9 cellular contexts compared by ENCODE assay signal in genomic region chr16:72848759-72849664, GRCh38.
DNase-seq lines count a peak whose midpoint lies in the region; ATAC-seq and TF ChIP-seq lines count a peak whose summit lies in the region.
"Had no signal": no experiment of that assay in that cellular context is flagged by ENCODE, and none has a peak within 500 bp of the region (broad histone marks: within the 10 kb centered on the region; RNA-seq: fewer than 3 reads in every experiment).

No MANE protein-coding gene starts in this region.

- H3K4me1 Mint-ChIP-seq in Calu3 (ENCODE audit: low read depth, unreplicated experiment): peaks cover 37% of the 10 kb centered on the region

- CTCF ChIA-PET in Calu3 (lab: Charles Lee): interaction anchor here (0.6 to 1.5 kb wide), 9 partner anchors 16 to 699 kb away, joined by 3 to 16 read pairs (median 4); no protein-coding TSS in a partner anchor

- H3K4me3 Mint-ChIP-seq in Calu3 (ENCODE audit: low read depth, unreplicated experiment): peak overlapping the region; percentile 62

- DNase-seq in Calu3 (peak; percentile 94), NCI-H2107 treated with DMSO at 0.1 percent for 48 hours (lab: John Stamatoyannopoulos, UW; ENCODE audit: unreplicated experiment) (peak; percentile 77), T47D (ENCODE audit: low read depth in 1 of 2, low spot score in 1 of 2) (peak; percentile 43 to 87), left kidney (ENCODE audit: low read depth, low spot score) (peak; percentile 78), tibial artery (peak; percentile 85 to 98), RKO (ENCODE audit: low spot score) (no peak)
- DNase-seq in stimulated activated CD4-positive, alpha-beta T cell treated with anti-CD3 and anti-CD28 coated beads, Interleukin-4, amount 100 ng/mL, for 1 hour: no peak

- intact Hi-C loops in Calu3 (cut with micrococcal nuclease; ENCODE audit: unreplicated experiment): loop anchor here (5.0 kb wide), 3 partner anchors 78 to 198 kb away; partner anchors contain the start of gene ZFHX3
- intact Hi-C loops in tibial artery (cut with DNase I; ENCODE audit: low total_unique reads): loop anchor here (5.0 kb wide), 1 partner anchor 218 kb away; no protein-coding TSS in a partner anchor

- H3K27me3 ChIP-seq in tibial artery: no peaks in the 10 kb centered on the region

- peak overlapping the region; percentile 96 to 99 for H3K27ac ChIP-seq in tibial artery

- TF ChIP-seq CTCF in Calu3 (IDR thresholded peaks at IDR 0.05; ENCODE audit: unreplicated experiment): no peak
- no peak for TF ChIP-seq CTCF in tibial artery (IDR thresholded peaks at IDR 0.05)

- peaks cover 17% of the 10 kb centered on the region for H3K36me3 Mint-ChIP-seq in Calu3 (ENCODE audit: insufficient read depth, unreplicated experiment)

- no peaks in the 10 kb centered on the region for H3K36me3 ChIP-seq in tibial artery

- peak overlapping the region; percentile 90 for H3K27ac Mint-ChIP-seq in Calu3 (ENCODE audit: unreplicated experiment)

- no peaks in the 10 kb centered on the region for H3K9me3 ChIP-seq in tibial artery
- H3K9me3 ChIP-seq: HAP-1 had no signal

- in situ Hi-C loops in T47D (cut with HindIII; ENCODE audit: low pct_unique_long_range_greater_than_20kb, low sequenced_read_pairs): no loop called here

- BruUV-seq in Calu3 (replicated peaks; lab: Mats Ljungman, UMichigan): no TSS peak

- ATAC-seq in GM19328 (IDR thresholded peaks at IDR 0.05; ENCODE audit: unreplicated experiment): no peak

- H3K27me3 Mint-ChIP-seq in Calu3 (ENCODE audit: unreplicated experiment): no peaks in the 10 kb centered on the region

- H3K4me3 ChIP-seq in tibial artery: peak overlapping the region; percentile 38 to 46
- H3K4me3 ChIP-seq: HAP-1 had no signal

- peaks cover 0 to 98% (median 79%) of the 10 kb centered on the region in 4 donors for H3K4me1 ChIP-seq in tibial artery

- no peaks in the 10 kb centered on the region for H3K9me3 Mint-ChIP-seq in Calu3 (ENCODE audit: low read depth, unreplicated experiment)

Comparison
In these comparisons a context has a peak if more than half of its experiments do, and no peak if none do; other contexts are left out.
1. DNase-seq: peak in Calu3 (single experiment), NCI-H2107 treated with DMSO at 0.1 percent for 48 hours (single experiment), T47D (2 of 2), left kidney (single experiment) and tibial artery (2 of 2); none in stimulated activated CD4-positive, alpha-beta T cell treated with anti-CD3 and anti-CD28 coated beads, Interleukin-4, amount 100 ng/mL, for 1 hour (single experiment) and RKO (single experiment).